Comparison of ENCODE assay signal across 8 cellular contexts in genomic region chr3:195001961-195002861, GRCh38.
DNase-seq lines count a peak whose midpoint lies in the region; ATAC-seq and TF ChIP-seq lines count a peak whose summit lies in the region.

No MANE protein-coding gene starts in this region.

- no peak overlapping the region for H3K9ac ChIP-seq in fibroblast of lung (ENCODE audit: insufficient read depth, low read length)

- H3K4me1 ChIP-seq in fibroblast of lung (ENCODE audit: control insufficient read depth, extremely low read depth, insufficient read depth, low read length), result no peaks in the 10 kb centered on the region

- no peaks in the 10 kb centered on the region for H3K9me3 ChIP-seq in fibroblast of lung (ENCODE audit: control insufficient read depth, insufficient read depth, low read depth, low read length)

- H3K79me2 ChIP-seq in fibroblast of lung (ENCODE audit: control insufficient read depth, insufficient read depth, low read length), result no peaks in the 10 kb centered on the region

- TF ChIP-seq CTCF in fibroblast of lung (conservative IDR thresholded peaks at IDR 0.05 in 1 of 2, IDR thresholded peaks at IDR 0.05 in 1 of 2; ENCODE audit: low read depth in 1 of 2, low read length in 2 of 2) (peak; percentile 23 to 50), osteocyte (IDR thresholded peaks at IDR 0.05) (peak; percentile 69)

- DNase-seq in DMS 273 (lab: John Stamatoyannopoulos, UW; ENCODE audit: unreplicated experiment), result peak; percentile 99
- peak; percentile 72 for DNase-seq in H4 (ENCODE audit: low spot score)
- DNase-seq in NCI-H1694 (lab: John Stamatoyannopoulos, UW), result peak; percentile 98
- peak; percentile 30 to 36 for DNase-seq in fibroblast of lung (ENCODE audit: low read depth in 2 of 2)
- DNase-seq in osteocyte (ENCODE audit: extremely low spot score, unreplicated experiment), result peak; percentile 82
- no peak for DNase-seq in middle frontal gyrus (ENCODE audit: extremely low spot score, low spot score)

- H3K27ac ChIP-seq in fibroblast of lung (ENCODE audit: insufficient read depth, low read length), result no peak overlapping the region

- H4K20me1 ChIP-seq in fibroblast of lung (ENCODE audit: control insufficient read depth, extremely low read depth, insufficient read depth, low read length), result no peaks in the 10 kb centered on the region

- no peak overlapping the region for H2AFZ ChIP-seq in fibroblast of lung (ENCODE audit: low read length)

- no peak overlapping the region for H3K4me3 ChIP-seq in fibroblast of lung (replicated peaks in 1 of 4; ENCODE audit: control extremely low read depth in 1 of 4, insufficient read depth in 1 of 4, low read depth in 3 of 4, low read length in 4 of 4)

- no peaks in the 10 kb centered on the region for H3K9me3 Mint-ChIP-seq in osteocyte (ENCODE audit: unreplicated experiment)

- ATAC-seq in SK-N-SH treated with all-trans-retinoic acid at 6 μM for 48 hours (peak; percentile 87), GM19467 (IDR thresholded peaks at IDR 0.05; ENCODE audit: unreplicated experiment) (no peak)

- H3K36me3 Mint-ChIP-seq in osteocyte (ENCODE audit: unreplicated experiment), result no peaks in the 10 kb centered on the region

- H3K4me1 Mint-ChIP-seq in osteocyte (ENCODE audit: unreplicated experiment), result peaks cover 21% of the 10 kb centered on the region

- peaks cover 17% of the 10 kb centered on the region for H3K27me3 ChIP-seq in fibroblast of lung (ENCODE audit: control insufficient read depth, insufficient read depth, low read length)

- no peak overlapping the region for H3K27ac Mint-ChIP-seq in osteocyte (ENCODE audit: unreplicated experiment)

- no peak overlapping the region for H3K4me2 ChIP-seq in fibroblast of lung (ENCODE audit: extremely low read depth, insufficient read depth, low read length)

- H3K4me3 Mint-ChIP-seq in osteocyte (ENCODE audit: unreplicated experiment), result no peak overlapping the region

- H3K36me3 ChIP-seq in fibroblast of lung (ENCODE audit: control insufficient read depth, insufficient read depth, low read length), result no peaks in the 10 kb centered on the region

- H3K27me3 Mint-ChIP-seq in osteocyte (ENCODE audit: unreplicated experiment), result peaks cover 50% of the 10 kb centered on the region

TF ChIP-seq in SK-N-SH treated with all-trans-retinoic acid at 6 μM for 48 hours, 23 proteins besides CTCF, POLR2A, EP300 and RAD21:
- no peak for TF ChIP-seq ZFP3 (CRISPR knock-in tag; IDR thresholded peaks at IDR 0.05)
- TF ChIP-seq ZC3H10 (CRISPR knock-in tag; IDR thresholded peaks at IDR 0.05), result no peak
- TF ChIP-seq CSRNP3 (CRISPR knock-in tag; IDR thresholded peaks at IDR 0.05), result no peak
- no peak for TF ChIP-seq OSR1 (CRISPR knock-in tag; IDR thresholded peaks at IDR 0.05)
- TF ChIP-seq PATZ1 (CRISPR knock-in tag; IDR thresholded peaks at IDR 0.05; ENCODE audit: borderline replicate concordance), result no peak
- TF ChIP-seq CSDC2 (CRISPR knock-in tag; IDR thresholded peaks at IDR 0.05), result no peak
- TF ChIP-seq BACH2 (CRISPR knock-in tag; IDR thresholded peaks at IDR 0.05; ENCODE audit: borderline replicate concordance), result no peak
- TF ChIP-seq ZNF565 (CRISPR knock-in tag; conservative IDR thresholded peaks at IDR 0.05; ENCODE audit: low read depth), result no peak
- no peak for TF ChIP-seq TSHZ2 (CRISPR knock-in tag; IDR thresholded peaks at IDR 0.05)
- no peak for TF ChIP-seq ESRRG (CRISPR knock-in tag; IDR thresholded peaks at IDR 0.05)
- TF ChIP-seq POU6F1 (CRISPR knock-in tag; IDR thresholded peaks at IDR 0.05; ENCODE audit: borderline replicate concordance, low read depth), result no peak
- TF ChIP-seq RARB (CRISPR knock-in tag; IDR thresholded peaks at IDR 0.05), result no peak
TF ChIP-seq in SK-N-SH treated with all-trans-retinoic acid at 6 μM for 48 hours: peak in this region for 0.
